Comparison of ENCODE assay signal across 1 cellular context in genomic region chr2:238155761-238156694, GRCh38.
TF ChIP-seq lines count a peak whose summit lies in the region.

No MANE protein-coding gene starts in this region.

TF ChIP-seq in GM23338, 12 proteins besides CTCF, POLR2A, EP300 and RAD21:
- TF ChIP-seq POLR2AphosphoS5 (IDR thresholded peaks at IDR 0.05; ENCODE audit: low read depth) (no peak), ZNF331 (CRISPR knock-in tag; IDR thresholded peaks at IDR 0.05; ENCODE audit: low read depth) (no peak), ZNF114 (CRISPR knock-in tag; IDR thresholded peaks at IDR 0.05) (no peak), REST (IDR thresholded peaks at IDR 0.05; ENCODE audit: unreplicated experiment) (no peak), NANOG (IDR thresholded peaks at IDR 0.05; ENCODE audit: borderline replicate concordance) (no peak), EZH2phosphoT487 (IDR thresholded peaks at IDR 0.05; ENCODE audit: unreplicated experiment) (no peak), JUNB (IDR thresholded peaks at IDR 0.05; ENCODE audit: unreplicated experiment) (no peak), CREB1 (CRISPR knock-in tag; IDR thresholded peaks at IDR 0.05; ENCODE audit: low read depth) (no peak), ZNF462 (CRISPR knock-in tag; IDR thresholded peaks at IDR 0.05) (no peak), STAT1 (IDR thresholded peaks at IDR 0.05; ENCODE audit: unreplicated experiment) (no peak), EZH2 (IDR thresholded peaks at IDR 0.05; ENCODE audit: low read depth, unreplicated experiment) (no peak), ETS1 (IDR thresholded peaks at IDR 0.05) (no peak)
